9 cellular contexts compared by ENCODE assay signal in the genomic region with DNA sequence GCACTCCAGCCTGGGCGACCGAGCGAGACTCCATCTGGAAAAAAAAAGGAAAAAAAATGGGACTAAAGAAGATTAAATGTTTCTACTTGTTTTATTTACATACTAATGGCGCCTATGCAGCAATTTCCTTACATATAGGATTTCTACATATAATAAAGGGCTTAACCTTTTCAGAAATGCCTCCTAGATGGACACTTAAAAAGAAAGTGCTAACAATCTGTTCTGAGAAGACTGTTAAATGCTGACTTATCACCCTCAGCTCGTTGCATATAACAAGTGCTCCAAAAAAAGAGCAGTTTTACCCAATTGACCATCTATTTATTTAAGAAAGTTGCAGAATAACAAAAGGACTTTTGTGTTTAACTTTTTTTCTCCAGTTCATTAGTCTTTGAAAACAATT.
"Had no signal": no experiment of that assay in that cellular context is flagged by ENCODE, and none has a peak within 500 bp of the region (broad histone marks: within the 10 kb centered on the region; RNA-seq: fewer than 3 reads in every experiment).

No MANE protein-coding gene starts in this region.

- H3K4me2 ChIP-seq: GM23338 had no signal

- DNase-seq: H9, HCEC 1CT, HFFc6, KBM-7 had no signal

- H2AFZ ChIP-seq: GM23338 had no signal

- FAIRE-seq: H1, H54, HepG2 had no signal

- H3K27ac ChIP-seq: HL-60 had no signal

- ATAC-seq: GM23338, HepG2 had no signal

- H3K4me3 ChIP-seq: GM23338 had no signal
